ENCODE assay signal across 8 cellular contexts in genomic region chr7:10889266-10889898, GRCh38.
DNase-seq lines count a peak whose midpoint lies in the region; ATAC-seq and TF ChIP-seq lines count a peak whose summit lies in the region.

No MANE protein-coding gene starts in this region.

- H3K4me1 Mint-ChIP-seq in naive thymus-derived CD8-positive, alpha-beta T cell: peaks cover 10 to 15% (median 12%) of the 10 kb centered on the region in 4 donors
- H3K4me1 Mint-ChIP-seq in type B pancreatic cell (ENCODE audit: unreplicated experiment): no peaks in the 10 kb centered on the region

- POLR2A ChIA-PET in naive thymus-derived CD8-positive, alpha-beta T cell (lab: Charles Lee): no interaction called here

- H3K36me3 Mint-ChIP-seq in naive thymus-derived CD8-positive, alpha-beta T cell: no peaks in the 10 kb centered on the region
- H3K36me3 Mint-ChIP-seq in type B pancreatic cell: no peaks in the 10 kb centered on the region

- H3K27ac Mint-ChIP-seq in naive thymus-derived CD8-positive, alpha-beta T cell: peak overlapping the region in 1 of 10 donors; percentile 42
- no peak overlapping the region for H3K27ac Mint-ChIP-seq in type B pancreatic cell

- peak overlapping the region; percentile 54 to 84 (median 73) for H3K4me3 Mint-ChIP-seq in naive thymus-derived CD8-positive, alpha-beta T cell
- no peak overlapping the region for H3K4me3 Mint-ChIP-seq in type B pancreatic cell

- ATAC-seq in GM19463 (IDR thresholded peaks at IDR 0.05; ENCODE audit: unreplicated experiment): peak; percentile 99
- peak; percentile 91 for ATAC-seq in HG03457 (IDR thresholded peaks at IDR 0.05; ENCODE audit: unreplicated experiment)
- ATAC-seq in naive thymus-derived CD8-positive, alpha-beta T cell: peak; percentile 80 to 83

- H3K27me3 Mint-ChIP-seq in naive thymus-derived CD8-positive, alpha-beta T cell: no peaks in the 10 kb centered on the region
- peaks cover 3% of the 10 kb centered on the region for H3K27me3 Mint-ChIP-seq in type B pancreatic cell

- DNase-seq in DMS153 treated with DMSO at 0.1 percent for 48 hours (lab: John Stamatoyannopoulos, UW; ENCODE audit: unreplicated experiment) (peak; percentile 39), NCI-H460 (ENCODE audit: extremely low read depth, low read depth) (peak; percentile 50), epithelial cell of proximal tubule (ENCODE audit: low read depth) (peak; percentile 12), type B pancreatic cell (ENCODE audit: extremely low spot score, unreplicated experiment) (no peak)
- DNase-seq in activated CD4-positive, alpha-beta T cell treated with anti-CD3 and anti-CD28 coated beads, Interleukin-2, amount 50 U/mL, for 4 hours: peak; percentile 4 to 5
- DNase-seq in naive thymus-derived CD8-positive, alpha-beta T cell: peak in 8 of 10 donors; percentile 14 to 62 (median 40)

- H3K9me3 Mint-ChIP-seq in naive thymus-derived CD8-positive, alpha-beta T cell: no peaks in the 10 kb centered on the region
- H3K9me3 Mint-ChIP-seq in type B pancreatic cell: no peaks in the 10 kb centered on the region

- no peak overlapping the region for H3K4me3 ChIP-seq in epithelial cell of proximal tubule (ENCODE audit: low read depth, low read length)

- TF ChIP-seq CTCF in epithelial cell of proximal tubule (conservative IDR thresholded peaks at IDR 0.05; ENCODE audit: low read depth, low read length): peak; percentile 89
- TF ChIP-seq CTCF in type B pancreatic cell (conservative IDR thresholded peaks at IDR 0.05): peak; percentile 86
